ENCODE assay signal across 8 cellular contexts in the genomic region with DNA sequence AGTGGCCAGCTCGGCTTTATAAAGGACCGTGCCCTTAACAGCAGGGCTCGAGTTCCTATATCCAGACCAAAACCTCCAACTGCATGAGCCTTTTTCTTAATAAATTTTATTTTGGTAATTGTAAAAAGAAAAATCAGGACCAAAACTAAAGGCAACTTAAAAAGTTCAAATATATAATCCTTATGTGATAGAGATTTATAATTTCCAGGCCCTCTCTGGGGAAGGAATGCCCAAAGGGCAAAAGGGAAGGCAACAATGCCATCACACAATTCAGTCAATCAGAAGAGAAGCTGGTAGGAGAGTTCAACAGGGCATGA. TPM values are rescaled to one million over a fixed set of nuclear protein-coding genes. Genes with fewer than 3 reads are reported as not detected.
DNase-seq lines count a peak whose midpoint lies in the region; ATAC-seq, FAIRE-seq and TF ChIP-seq lines count a peak whose summit lies in the region.

No MANE protein-coding gene starts in this region.

- 2% methylated on average over 3 of the region's 3 CpGs for WGBS in HepG2 (ENCODE audit: low lambda C conversion rate)
- WGBS in thymus = 3% methylated on average over 3 of the region's 3 CpGs

- in situ Hi-C loops in HepG2 (cut with HindIII; ENCODE audit: extremely low pct_ligation_motif_present, low pct_unique_long_range_greater_than_20kb) = no loop called here

- TF ChIP-seq EP300 in HepG2 (IDR thresholded peaks at IDR 0.05; ENCODE audit: low read depth in 2 of 2, low read length in 2 of 2) (no peak), HepG2 (CRISPR knock-in tag; IDR thresholded peaks at IDR 0.05; ENCODE audit: borderline replicate concordance) (no peak)

- CTCF ChIA-PET in HepG2 (lab: Yijun Ruan, JAX; ENCODE audit: low intra/inter-chr PET ratio, low total read pairs) = no interaction called here

- H3K27ac ChIP-seq in HepG2 (ENCODE audit: extremely low read length, insufficient read depth, low read length) (peak overlapping the region; percentile 37), thymus (ENCODE audit: low read depth) (no peak overlapping the region)

- ATAC-seq in activated T-cell treated with anti-CD3 and anti-CD28 coated beads, Interleukin-2, amount 50 U/mL, for 4 hours = no peak
- ATAC-seq in HepG2 (no peak), GM18519 (IDR thresholded peaks at IDR 0.05; ENCODE audit: low FRiP score, unreplicated experiment) (no peak)

- no TSS peak for BruUV-seq in HepG2 (replicated peaks; lab: Mats Ljungman, UMichigan)

- peaks cover 42% of the 10 kb centered on the region for H3K4me1 Mint-ChIP-seq in activated T-cell treated with anti-CD3 and anti-CD28 coated beads, Interleukin-2, amount 50 U/mL, for 4 hours (ENCODE audit: low read depth)
- H3K4me1 Mint-ChIP-seq in activated T-helper 2 cell treated with anti-CD3 and anti-CD28 coated beads, Interferon-gamma antibody, Interleukin-2, Interleukin-4, amounts not matched to agents 10 μg/mL and 5 μg/mL and 100 μg/mL, durations not matched to agents 14 hours and 24 hours and 36 hours (ENCODE audit: low read depth) = peaks cover 25% of the 10 kb centered on the region

- no peaks in the 10 kb centered on the region for H4K20me1 ChIP-seq in HepG2 (ENCODE audit: insufficient read depth, low read length)

- no peak for TF ChIP-seq RAD21 in HepG2 (CRISPR knock-in tag; IDR thresholded peaks at IDR 0.05)

- intact Hi-C loops in activated T-helper 2 cell treated with anti-CD3 and anti-CD28 coated beads, Interferon-gamma antibody, Interleukin-2, Interleukin-4, amounts not matched to agents 10 μg/mL and 5 μg/mL and 100 μg/mL, durations not matched to agents 14 hours and 24 hours and 36 hours (cut with micrococcal nuclease) = loop anchor here (2.0 kb wide), 2 partner anchors 42 to 74 kb away; partner anchors contain the start of genes DCAF11, NRL, PSME2 and RNF31
- intact Hi-C loops in HepG2 (cut with micrococcal nuclease; ENCODE audit: unreplicated experiment) = loop anchor here (2.0 kb wide), 3 partner anchors 44 to 74 kb away; partner anchors contain the start of genes DCAF11, GMPR2, NEDD8 and NRL

- DNase-seq in activated T-cell treated with anti-CD3 and anti-CD28 coated beads, Interleukin-2, amount 50 U/mL, for 4 hours = no peak
- DNase-seq in activated T-cell treated with anti-CD3 and anti-CD28 coated beads for 4 hours = no peak
- DNase-seq in activated T-helper 2 cell treated with anti-CD3 and anti-CD28 coated beads, Interferon-gamma antibody, Interleukin-2, Interleukin-4, amounts not matched to agents 10 μg/mL and 5 μg/mL and 100 μg/mL, durations not matched to agents 14 hours and 24 hours and 36 hours (ENCODE audit: low spot score) = no peak
- no peak for DNase-seq in HepG2 (ENCODE audit: low spot score)
- DNase-seq in AG20443 (ENCODE audit: low spot score) = no peak
- DNase-seq in NCI-H1930 (lab: John Stamatoyannopoulos, UW) = no peak

- H3K4me1 ChIP-seq in HepG2 (ENCODE audit: insufficient read depth, low read length) (peaks cover 45% of the 10 kb centered on the region), thymus (ENCODE audit: control insufficient read depth, insufficient read depth, low read length) (peaks cover 11% of the 10 kb centered on the region)

- FAIRE-seq in HepG2 (lab: Jason Lieb, UNC) = no peak

- H3K79me2 ChIP-seq in HepG2 (ENCODE audit: insufficient read depth, low read length) = peaks cover 26% of the 10 kb centered on the region

- H3K27me3 ChIP-seq in HepG2 (ENCODE audit: control insufficient read depth in 1 of 2, insufficient read depth in 2 of 2, low read length in 2 of 2) (no peaks in the 10 kb centered on the region), thymus (ENCODE audit: control insufficient read depth, insufficient read depth) (no peaks in the 10 kb centered on the region)

- peaks cover 32% of the 10 kb centered on the region for H3K36me3 Mint-ChIP-seq in activated T-cell treated with anti-CD3 and anti-CD28 coated beads, Interleukin-2, amount 50 U/mL, for 4 hours (ENCODE audit: insufficient read depth)
- peaks cover 61% of the 10 kb centered on the region for H3K36me3 Mint-ChIP-seq in activated T-helper 2 cell treated with anti-CD3 and anti-CD28 coated beads, Interferon-gamma antibody, Interleukin-2, Interleukin-4, amounts not matched to agents 10 μg/mL and 5 μg/mL and 100 μg/mL, durations not matched to agents 14 hours and 24 hours and 36 hours (ENCODE audit: low read depth)

- no peak for TF ChIP-seq POLR2A in HepG2 (IDR thresholded peaks at IDR 0.05; ENCODE audit: insufficient read depth in 1 of 2, low read depth in 2 of 2, low read length in 2 of 2)

- H3K4me3 Mint-ChIP-seq in activated T-cell treated with anti-CD3 and anti-CD28 coated beads, Interleukin-2, amount 50 U/mL, for 4 hours = peak overlapping the region; percentile 94
- H3K4me3 Mint-ChIP-seq in activated T-helper 2 cell treated with anti-CD3 and anti-CD28 coated beads, Interferon-gamma antibody, Interleukin-2, Interleukin-4, amounts not matched to agents 10 μg/mL and 5 μg/mL and 100 μg/mL, durations not matched to agents 14 hours and 24 hours and 36 hours (ENCODE audit: low read depth) = peak overlapping the region; percentile 88

- peak overlapping the region; percentile 96 for H3K4me2 ChIP-seq in HepG2 (ENCODE audit: low read depth, low read length)

- H3K9me3 ChIP-seq in HepG2 (ENCODE audit: low read length) = no peaks in the 10 kb centered on the region
- H3K9me3 ChIP-seq in thymus (ENCODE audit: control insufficient read depth) = no peaks in the 10 kb centered on the region

- H3K27ac Mint-ChIP-seq in activated T-helper 2 cell treated with anti-CD3 and anti-CD28 coated beads, Interferon-gamma antibody, Interleukin-2, Interleukin-4, amounts not matched to agents 10 μg/mL and 5 μg/mL and 100 μg/mL, durations not matched to agents 14 hours and 24 hours and 36 hours = peak overlapping the region; percentile 81

- H3K9me3 Mint-ChIP-seq in activated T-cell treated with anti-CD3 and anti-CD28 coated beads, Interleukin-2, amount 50 U/mL, for 4 hours = no peaks in the 10 kb centered on the region
- no peaks in the 10 kb centered on the region for H3K9me3 Mint-ChIP-seq in activated T-helper 2 cell treated with anti-CD3 and anti-CD28 coated beads, Interferon-gamma antibody, Interleukin-2, Interleukin-4, amounts not matched to agents 10 μg/mL and 5 μg/mL and 100 μg/mL, durations not matched to agents 14 hours and 24 hours and 36 hours

- H3K36me3 ChIP-seq in HepG2 (replicated peaks in 1 of 2; ENCODE audit: control insufficient read depth in 1 of 2, insufficient read depth in 2 of 2, low read length in 2 of 2) (peaks cover 55 to 65% of the 10 kb centered on the region in 2 experiments), thymus (ENCODE audit: control insufficient read depth, insufficient read depth) (peaks cover 34% of the 10 kb centered on the region)

- peak overlapping the region; percentile 84 for H3K9ac ChIP-seq in HepG2 (ENCODE audit: insufficient read depth, low read depth, low read length)

- POLR2A ChIA-PET in HepG2 (lab: Yijun Ruan, JAX) = interaction anchor here (0.6 to 6.4 kb wide), 39 partner anchors 10 to 1094 kb away, joined by 3 to 65 read pairs (median 6); partner anchors contain the start of genes ACIN1, C14orf119, CARMIL3 and CHMP4A

- peak overlapping the region in 2 of 3 experiments; percentile 28 to 92; a peak in 4 of 6 replicates for H3K4me3 ChIP-seq in HepG2 (replicated peaks in 1 of 3; ENCODE audit: insufficient read depth in 1 of 3, low read depth in 2 of 3, low read length in 3 of 3)
- H3K4me3 ChIP-seq in thymus (ENCODE audit: low read length) = peak overlapping the region; percentile 60

- TF ChIP-seq CTCF in HepG2 (CRISPR knock-in tag; IDR thresholded peaks at IDR 0.05) = no peak

- H2AFZ ChIP-seq in HepG2 (ENCODE audit: low read length) = no peak overlapping the region

- no peaks in the 10 kb centered on the region for H3K27me3 Mint-ChIP-seq in activated T-cell treated with anti-CD3 and anti-CD28 coated beads, Interleukin-2, amount 50 U/mL, for 4 hours (ENCODE audit: low read depth)
- no peaks in the 10 kb centered on the region for H3K27me3 Mint-ChIP-seq in activated T-helper 2 cell treated with anti-CD3 and anti-CD28 coated beads, Interferon-gamma antibody, Interleukin-2, Interleukin-4, amounts not matched to agents 10 μg/mL and 5 μg/mL and 100 μg/mL, durations not matched to agents 14 hours and 24 hours and 36 hours (ENCODE audit: low read depth)

RNA-seq across cellular contexts. Expression of gene IPO4, which starts 0.4 kb away (rescaled TPM):
- 100 to 1,000 TPM; 265 to 293 (median 265) TPM for total RNA-seq in activated T-cell treated with anti-CD3 and anti-CD28 coated beads, Interleukin-2, amount 50 U/mL, for 4 hours
- 77.0 and 80.4 TPM in 2 replicates for total RNA-seq in activated T-helper 2 cell treated with anti-CD3 and anti-CD28 coated beads, Interferon-gamma antibody, Interleukin-2, Interleukin-4, amounts not matched to agents 10 μg/mL and 5 μg/mL and 100 μg/mL, durations not matched to agents 14 hours and 24 hours and 36 hours
- 149 and 179 TPM in 2 replicates for total RNA-seq in HepG2 (2016; rRNA removed; fragmentation: Illumina TruSeq; extraction: Trizol)
- total RNA-seq in HepG2 (2016; cell fraction: cytosol; rRNA removed; fragmentation: Illumina TruSeq; extraction: Trizol; ENCODE audit: low read depth) = 58.9 and 61.8 TPM in 2 replicates
- total RNA-seq in HepG2 (2016; cell fraction: insoluble cytoplasmic fraction; rRNA removed; fragmentation: Illumina TruSeq; extraction: Trizol) = 119 and 190 TPM in 2 replicates
- total RNA-seq in HepG2 (2016; cell fraction: membrane; rRNA removed; fragmentation: Illumina TruSeq; extraction: Trizol) = 54.8 and 63.8 TPM in 2 replicates
- total RNA-seq in HepG2 (2016; cell fraction: nucleus; rRNA removed; fragmentation: Illumina TruSeq; extraction: Trizol) = 147 and 162 TPM in 2 replicates
- polyA plus RNA-seq in HepG2 (2011; rRNA removed) (37.4 and 39.0 TPM in 2 replicates), thymus (12.1 TPM)
- polyA plus RNA-seq in HepG2 (2011; cell fraction: cytosol; rRNA removed) = 22.1 and 40.0 TPM in 2 replicates
- polyA plus RNA-seq in HepG2 (2011; cell fraction: nucleus; rRNA removed) = 186 and 239 TPM in 2 replicates
- 42.9 and 46.8 TPM in 2 replicates for polyA plus RNA-seq in HepG2 (2012)
- polyA plus RNA-seq in HepG2 (2016; cell fraction: cytosol; fragmentation: Illumina TruSeq; extraction: Trizol; ENCODE audit: low read depth) = 17.6 and 17.8 TPM in 2 replicates
- 88.5 and 118 TPM in 2 replicates for polyA plus RNA-seq in HepG2 (2016; cell fraction: insoluble cytoplasmic fraction; fragmentation: Illumina TruSeq; extraction: Trizol; ENCODE audit: low read depth)
- 32.2 and 38.2 TPM in 2 replicates for polyA plus RNA-seq in HepG2 (2016; cell fraction: membrane; fragmentation: Illumina TruSeq; extraction: Trizol; ENCODE audit: low read depth)
- polyA plus RNA-seq in HepG2 (2016; cell fraction: nucleus; fragmentation: Illumina TruSeq; extraction: Trizol; ENCODE audit: insufficient read depth, low read depth) = 185 and 227 TPM in 2 replicates
- 52.8 and 135 TPM in 2 replicates for polyA minus RNA-seq in HepG2 (2011; rRNA and poly(A)+ RNA removed; ENCODE audit: low replicate concordance)
- polyA minus RNA-seq in HepG2 (2011; cell fraction: cytosol; rRNA and poly(A)+ RNA removed) = 34.0 and 43.7 TPM in 2 replicates
- 176 and 190 TPM in 2 replicates for polyA minus RNA-seq in HepG2 (2011; cell fraction: nucleus; rRNA and poly(A)+ RNA removed)

RNA-seq across cellular contexts. Expression of gene TM9SF1, which starts 6.2 kb away (rescaled TPM):
- total RNA-seq in activated T-cell treated with anti-CD3 and anti-CD28 coated beads, Interleukin-2, amount 50 U/mL, for 4 hours = 10 to 100 TPM; 30.4 to 34.6 (median 33.7) TPM
- total RNA-seq in activated T-helper 2 cell treated with anti-CD3 and anti-CD28 coated beads, Interferon-gamma antibody, Interleukin-2, Interleukin-4, amounts not matched to agents 10 μg/mL and 5 μg/mL and 100 μg/mL, durations not matched to agents 14 hours and 24 hours and 36 hours = 27.8 and 30.8 TPM in 2 replicates
- total RNA-seq in HepG2 (2016; rRNA removed; fragmentation: Illumina TruSeq; extraction: Trizol) = 56.4 and 110 TPM in 2 replicates
- total RNA-seq in HepG2 (2016; cell fraction: cytosol; rRNA removed; fragmentation: Illumina TruSeq; extraction: Trizol; ENCODE audit: low read depth) = 19.9 and 23.1 TPM in 2 replicates
- total RNA-seq in HepG2 (2016; cell fraction: insoluble cytoplasmic fraction; rRNA removed; fragmentation: Illumina TruSeq; extraction: Trizol) = 52.8 and 116 TPM in 2 replicates
- 50.6 and 55.0 TPM in 2 replicates for total RNA-seq in HepG2 (2016; cell fraction: membrane; rRNA removed; fragmentation: Illumina TruSeq; extraction: Trizol)
- 105 and 124 TPM in 2 replicates for total RNA-seq in HepG2 (2016; cell fraction: nucleus; rRNA removed; fragmentation: Illumina TruSeq; extraction: Trizol)
- polyA plus RNA-seq in HepG2 (2011; rRNA removed) (83.2 and 85.1 TPM in 2 replicates), thymus (12.5 TPM)
- polyA plus RNA-seq in HepG2 (2011; cell fraction: cytosol; rRNA removed) = 99.8 and 110 TPM in 2 replicates
- 60.5 and 61.2 TPM in 2 replicates for polyA plus RNA-seq in HepG2 (2011; cell fraction: nucleus; rRNA removed)
- polyA plus RNA-seq in HepG2 (2012) = 37.9 and 82.6 TPM in 2 replicates
- polyA plus RNA-seq in HepG2 (2016; cell fraction: cytosol; fragmentation: Illumina TruSeq; extraction: Trizol; ENCODE audit: low read depth) = 25.1 and 31.5 TPM in 2 replicates
- polyA plus RNA-seq in HepG2 (2016; cell fraction: insoluble cytoplasmic fraction; fragmentation: Illumina TruSeq; extraction: Trizol; ENCODE audit: low read depth) = 44.2 and 50.2 TPM in 2 replicates
- 32.9 and 38.1 TPM in 2 replicates for polyA plus RNA-seq in HepG2 (2016; cell fraction: membrane; fragmentation: Illumina TruSeq; extraction: Trizol; ENCODE audit: low read depth)
- polyA plus RNA-seq in HepG2 (2016; cell fraction: nucleus; fragmentation: Illumina TruSeq; extraction: Trizol; ENCODE audit: insufficient read depth, low read depth) = 112 and 131 TPM in 2 replicates
- 117 and 251 TPM in 2 replicates for polyA minus RNA-seq in HepG2 (2011; rRNA and poly(A)+ RNA removed; ENCODE audit: low replicate concordance)
- polyA minus RNA-seq in HepG2 (2011; cell fraction: cytosol; rRNA and poly(A)+ RNA removed) = 36.8 and 39.3 TPM in 2 replicates
- 51.2 and 53.7 TPM in 2 replicates for polyA minus RNA-seq in HepG2 (2011; cell fraction: nucleus; rRNA and poly(A)+ RNA removed)

RNA-seq across cellular contexts. Expression of gene TSSK4, which starts 16.5 kb away (rescaled TPM):
- under 1 TPM in 1 of 3 donors, not detected in 2; 0.33 TPM for total RNA-seq in activated T-cell treated with anti-CD3 and anti-CD28 coated beads, Interleukin-2, amount 50 U/mL, for 4 hours
- total RNA-seq in activated T-helper 2 cell treated with anti-CD3 and anti-CD28 coated beads, Interferon-gamma antibody, Interleukin-2, Interleukin-4, amounts not matched to agents 10 μg/mL and 5 μg/mL and 100 μg/mL, durations not matched to agents 14 hours and 24 hours and 36 hours = 0.21 TPM in 1 of 2 replicates, not detected in the other
- total RNA-seq in HepG2 (2016; rRNA removed; fragmentation: Illumina TruSeq; extraction: Trizol) = 0.44 TPM in 1 of 2 replicates, not detected in the other
- total RNA-seq in HepG2 (2016; cell fraction: cytosol; rRNA removed; fragmentation: Illumina TruSeq; extraction: Trizol; ENCODE audit: low read depth) = not detected in 2 replicates
- 0.19 TPM in 1 of 2 replicates, not detected in the other for total RNA-seq in HepG2 (2016; cell fraction: insoluble cytoplasmic fraction; rRNA removed; fragmentation: Illumina TruSeq; extraction: Trizol)
- total RNA-seq in HepG2 (2016; cell fraction: membrane; rRNA removed; fragmentation: Illumina TruSeq; extraction: Trizol) = not detected in 2 replicates
- 0.78 TPM in 1 of 2 replicates, not detected in the other for total RNA-seq in HepG2 (2016; cell fraction: nucleus; rRNA removed; fragmentation: Illumina TruSeq; extraction: Trizol)
- polyA plus RNA-seq in HepG2 (2011; rRNA removed) (0.08 and 0.14 TPM in 2 replicates), thymus (0.02 TPM)
- polyA plus RNA-seq in HepG2 (2011; cell fraction: cytosol; rRNA removed) = 0.04 and 0.10 TPM in 2 replicates
- 1.0 and 1.1 TPM in 2 replicates for polyA plus RNA-seq in HepG2 (2011; cell fraction: nucleus; rRNA removed)
- polyA plus RNA-seq in HepG2 (2012) = 3.3 and 4.1 TPM in 2 replicates
- polyA plus RNA-seq in HepG2 (2016; cell fraction: cytosol; fragmentation: Illumina TruSeq; extraction: Trizol; ENCODE audit: low read depth) = 0.21 TPM in 1 of 2 replicates, not detected in the other
- not detected in 2 replicates for polyA plus RNA-seq in HepG2 (2016; cell fraction: insoluble cytoplasmic fraction; fragmentation: Illumina TruSeq; extraction: Trizol; ENCODE audit: low read depth)
- 0.26 TPM in 1 of 2 replicates, not detected in the other for polyA plus RNA-seq in HepG2 (2016; cell fraction: membrane; fragmentation: Illumina TruSeq; extraction: Trizol; ENCODE audit: low read depth)
- not detected in 2 replicates for polyA plus RNA-seq in HepG2 (2016; cell fraction: nucleus; fragmentation: Illumina TruSeq; extraction: Trizol; ENCODE audit: insufficient read depth, low read depth)
- 1.7 and 2.4 TPM in 2 replicates for polyA minus RNA-seq in HepG2 (2011; rRNA and poly(A)+ RNA removed; ENCODE audit: low replicate concordance)
- polyA minus RNA-seq in HepG2 (2011; cell fraction: cytosol; rRNA and poly(A)+ RNA removed) = not detected in 2 replicates
- 3.2 and 5.0 TPM in 2 replicates for polyA minus RNA-seq in HepG2 (2011; cell fraction: nucleus; rRNA and poly(A)+ RNA removed)

RNA-seq across cellular contexts. Expression of gene REC8, which starts 17.1 kb away (rescaled TPM):
- 10 to 100 TPM; 17.4 to 24.8 (median 19.9) TPM for total RNA-seq in activated T-cell treated with anti-CD3 and anti-CD28 coated beads, Interleukin-2, amount 50 U/mL, for 4 hours
- 20.0 and 28.2 TPM in 2 replicates for total RNA-seq in activated T-helper 2 cell treated with anti-CD3 and anti-CD28 coated beads, Interferon-gamma antibody, Interleukin-2, Interleukin-4, amounts not matched to agents 10 μg/mL and 5 μg/mL and 100 μg/mL, durations not matched to agents 14 hours and 24 hours and 36 hours
- 3.4 TPM in 1 of 2 replicates, not detected in the other for total RNA-seq in HepG2 (2016; rRNA removed; fragmentation: Illumina TruSeq; extraction: Trizol)
- total RNA-seq in HepG2 (2016; cell fraction: cytosol; rRNA removed; fragmentation: Illumina TruSeq; extraction: Trizol; ENCODE audit: low read depth) = 0.88 and 2.8 TPM in 2 replicates
- 4.4 TPM in 1 of 2 replicates, not detected in the other for total RNA-seq in HepG2 (2016; cell fraction: insoluble cytoplasmic fraction; rRNA removed; fragmentation: Illumina TruSeq; extraction: Trizol)
- total RNA-seq in HepG2 (2016; cell fraction: membrane; rRNA removed; fragmentation: Illumina TruSeq; extraction: Trizol) = 0.65 and 1.1 TPM in 2 replicates
- 3.5 and 4.1 TPM in 2 replicates for total RNA-seq in HepG2 (2016; cell fraction: nucleus; rRNA removed; fragmentation: Illumina TruSeq; extraction: Trizol)
- 14.7 and 17.3 TPM in 2 replicates for polyA plus RNA-seq in HepG2 (2011; rRNA removed)
- 1.6 and 1.9 TPM in 2 replicates for polyA plus RNA-seq in HepG2 (2011; cell fraction: cytosol; rRNA removed)
- 115 and 125 TPM in 2 replicates for polyA plus RNA-seq in HepG2 (2011; cell fraction: nucleus; rRNA removed)
- polyA plus RNA-seq in HepG2 (2012) = 11.8 and 22.4 TPM in 2 replicates
- 0.43 and 1.0 TPM in 2 replicates for polyA plus RNA-seq in HepG2 (2016; cell fraction: cytosol; fragmentation: Illumina TruSeq; extraction: Trizol; ENCODE audit: low read depth)
- 0.52 TPM in 1 of 2 replicates, not detected in the other for polyA plus RNA-seq in HepG2 (2016; cell fraction: insoluble cytoplasmic fraction; fragmentation: Illumina TruSeq; extraction: Trizol; ENCODE audit: low read depth)
- 0.33 and 0.55 TPM in 2 replicates for polyA plus RNA-seq in HepG2 (2016; cell fraction: membrane; fragmentation: Illumina TruSeq; extraction: Trizol; ENCODE audit: low read depth)
- 13.8 and 21.1 TPM in 2 replicates for polyA plus RNA-seq in HepG2 (2016; cell fraction: nucleus; fragmentation: Illumina TruSeq; extraction: Trizol; ENCODE audit: insufficient read depth, low read depth)
- 4.1 and 10.9 TPM in 2 replicates for polyA minus RNA-seq in HepG2 (2011; rRNA and poly(A)+ RNA removed; ENCODE audit: low replicate concordance)
- polyA minus RNA-seq in HepG2 (2011; cell fraction: cytosol; rRNA and poly(A)+ RNA removed) = 1.6 TPM in 1 of 2 replicates, not detected in the other
- polyA minus RNA-seq in HepG2 (2011; cell fraction: nucleus; rRNA and poly(A)+ RNA removed) = 30.3 and 38.2 TPM in 2 replicates
- 47.8 TPM for polyA plus RNA-seq in thymus

RNA-seq across cellular contexts. Expression of gene CHMP4A, which starts 24.3 kb away (rescaled TPM):
- 10 to 100 TPM; 71.7 to 85.5 (median 85.4) TPM for total RNA-seq in activated T-cell treated with anti-CD3 and anti-CD28 coated beads, Interleukin-2, amount 50 U/mL, for 4 hours
- 80.0 and 82.4 TPM in 2 replicates for total RNA-seq in activated T-helper 2 cell treated with anti-CD3 and anti-CD28 coated beads, Interferon-gamma antibody, Interleukin-2, Interleukin-4, amounts not matched to agents 10 μg/mL and 5 μg/mL and 100 μg/mL, durations not matched to agents 14 hours and 24 hours and 36 hours
- 113 and 140 TPM in 2 replicates for total RNA-seq in HepG2 (2016; rRNA removed; fragmentation: Illumina TruSeq; extraction: Trizol)
- 66.3 and 72.6 TPM in 2 replicates for total RNA-seq in HepG2 (2016; cell fraction: cytosol; rRNA removed; fragmentation: Illumina TruSeq; extraction: Trizol; ENCODE audit: low read depth)
- total RNA-seq in HepG2 (2016; cell fraction: insoluble cytoplasmic fraction; rRNA removed; fragmentation: Illumina TruSeq; extraction: Trizol) = 120 and 148 TPM in 2 replicates
- 67.1 and 67.8 TPM in 2 replicates for total RNA-seq in HepG2 (2016; cell fraction: membrane; rRNA removed; fragmentation: Illumina TruSeq; extraction: Trizol)
- total RNA-seq in HepG2 (2016; cell fraction: nucleus; rRNA removed; fragmentation: Illumina TruSeq; extraction: Trizol) = 52.6 and 66.0 TPM in 2 replicates
- polyA plus RNA-seq in HepG2 (2011; rRNA removed) = 80.8 and 83.6 TPM in 2 replicates
- 85.1 and 105 TPM in 2 replicates for polyA plus RNA-seq in HepG2 (2011; cell fraction: cytosol; rRNA removed)
- 42.1 and 63.9 TPM in 2 replicates for polyA plus RNA-seq in HepG2 (2011; cell fraction: nucleus; rRNA removed)
- polyA plus RNA-seq in HepG2 (2012) = 78.9 and 98.0 TPM in 2 replicates
- 64.7 and 70.4 TPM in 2 replicates for polyA plus RNA-seq in HepG2 (2016; cell fraction: cytosol; fragmentation: Illumina TruSeq; extraction: Trizol; ENCODE audit: low read depth)
- 255 and 256 TPM in 2 replicates for polyA plus RNA-seq in HepG2 (2016; cell fraction: insoluble cytoplasmic fraction; fragmentation: Illumina TruSeq; extraction: Trizol; ENCODE audit: low read depth)
- 60.9 and 64.0 TPM in 2 replicates for polyA plus RNA-seq in HepG2 (2016; cell fraction: membrane; fragmentation: Illumina TruSeq; extraction: Trizol; ENCODE audit: low read depth)
- 140 and 161 TPM in 2 replicates for polyA plus RNA-seq in HepG2 (2016; cell fraction: nucleus; fragmentation: Illumina TruSeq; extraction: Trizol; ENCODE audit: insufficient read depth, low read depth)
- 9.7 and 17.0 TPM in 2 replicates for polyA minus RNA-seq in HepG2 (2011; rRNA and poly(A)+ RNA removed; ENCODE audit: low replicate concordance)
- polyA minus RNA-seq in HepG2 (2011; cell fraction: cytosol; rRNA and poly(A)+ RNA removed) = 7.5 and 11.3 TPM in 2 replicates
- polyA minus RNA-seq in HepG2 (2011; cell fraction: nucleus; rRNA and poly(A)+ RNA removed) = 30.8 and 42.8 TPM in 2 replicates
- polyA plus RNA-seq in thymus = 151 TPM
